ENCODE assay signal across 11 cellular contexts in genomic region chr4:107685740-107686139, GRCh38. TPM values are rescaled to one million over a fixed set of nuclear protein-coding genes. Genes with fewer than 3 reads are reported as not detected.
DNase-seq lines count a peak whose midpoint lies in the region; ATAC-seq and TF ChIP-seq lines count a peak whose summit lies in the region.
"Had no signal": no experiment of that assay in that cellular context is flagged by ENCODE, and none has a peak within 500 bp of the region (broad histone marks: within the 10 kb centered on the region; RNA-seq: fewer than 3 reads in every experiment).

No MANE protein-coding gene starts in this region.

- no peak overlapping the region for H3K4me3 ChIP-seq in HCT116 (replicated peaks in 1 of 2; ENCODE audit: low read depth in 1 of 2, low read length in 2 of 2)
- no peak overlapping the region for H3K4me3 ChIP-seq in HUES64 (ENCODE audit: low read length)
- no peak overlapping the region for H3K4me3 ChIP-seq in smooth muscle cell
- H3K4me3 ChIP-seq in gastroesophageal sphincter, result no peak overlapping the region
- H3K4me3 ChIP-seq: A549 had no signal

- H3K79me2 ChIP-seq in HCT116 (ENCODE audit: insufficient read depth, low read length) (no peaks in the 10 kb centered on the region; the same call in 1 of the 2 replicates), smooth muscle cell (ENCODE audit: low read depth) (peaks cover 88% of the 10 kb centered on the region)

- no peaks in the 10 kb centered on the region for H3K9me2 ChIP-seq in HCT116 (ENCODE audit: insufficient read depth)

- H3K4me3 Mint-ChIP-seq in endothelial cell (ENCODE audit: unreplicated experiment), result peak overlapping the region; percentile 0
- no peak overlapping the region for H3K4me3 Mint-ChIP-seq in CD4-positive, alpha-beta T cell

- H3K27me3 ChIP-seq in HCT116 (ENCODE audit: insufficient read depth, low read length) (no peaks in the 10 kb centered on the region), HUES64 (ENCODE audit: insufficient read depth, low read length) (no peaks in the 10 kb centered on the region), smooth muscle cell (ENCODE audit: low read depth) (no peaks in the 10 kb centered on the region), gastroesophageal sphincter (no peaks in the 10 kb centered on the region)
- no peaks in the 10 kb centered on the region for H3K27me3 ChIP-seq in CD4-positive, alpha-beta T cell (ENCODE audit: control insufficient read depth, insufficient read depth, low read length)
- H3K27me3 ChIP-seq: BE2C had no signal

- no peak for TF ChIP-seq EP300 in gastroesophageal sphincter (IDR thresholded peaks at IDR 0.05)

- H3K4me1 Mint-ChIP-seq in endothelial cell (ENCODE audit: unreplicated experiment), result peaks cover 17% of the 10 kb centered on the region
- H3K4me1 Mint-ChIP-seq in CD4-positive, alpha-beta T cell (ENCODE audit: low read depth), result no peaks in the 10 kb centered on the region

- H3K27ac ChIP-seq in HCT116 (ENCODE audit: low read depth, low read length) (no peak overlapping the region), HUES64 (ENCODE audit: low read depth, low read length) (peak overlapping the region; percentile 72; the same call in 1 of the 2 replicates), smooth muscle cell (ENCODE audit: low read depth) (peak overlapping the region; percentile 37), gastroesophageal sphincter (no peak overlapping the region)
- no peak overlapping the region for H3K27ac ChIP-seq in CD4-positive, alpha-beta T cell (ENCODE audit: low read depth, low read length)

- ATAC-seq in HCT116 (peak; percentile 39; the same call in 1 of the 2 replicates), gastroesophageal sphincter (no peak), GM18870 (IDR thresholded peaks at IDR 0.05; ENCODE audit: unreplicated experiment) (no peak)
- ATAC-seq in CD4-positive, alpha-beta T cell (ENCODE audit: poor library complexity), result no peak
- ATAC-seq: A549 had no signal

- H3K27ac Mint-ChIP-seq in endothelial cell (ENCODE audit: unreplicated experiment), result no peak overlapping the region
- H3K27ac Mint-ChIP-seq in CD4-positive, alpha-beta T cell, result no peak overlapping the region

- TF ChIP-seq CTCF in HCT116 (IDR thresholded peaks at IDR 0.05 in 2 of 3, conservative IDR thresholded peaks at IDR 0.05 in 1 of 3; ENCODE audit: borderline replicate concordance in 1 of 3, insufficient read depth in 1 of 3, low read depth in 2 of 3, low read length in 2 of 3), result no peak
- no peak for TF ChIP-seq CTCF in endothelial cell (IDR thresholded peaks at IDR 0.05; ENCODE audit: unreplicated experiment)
- no peak for TF ChIP-seq CTCF in smooth muscle cell (IDR thresholded peaks at IDR 0.05; ENCODE audit: borderline replicate concordance, insufficient read depth, poor library complexity, severe bottlenecking)
- TF ChIP-seq CTCF in gastroesophageal sphincter (IDR thresholded peaks at IDR 0.05), result no peak
- no peak for TF ChIP-seq CTCF in CD4-positive, alpha-beta T cell (IDR thresholded peaks at IDR 0.05)

- no peaks in the 10 kb centered on the region for H3K27me3 Mint-ChIP-seq in endothelial cell (ENCODE audit: unreplicated experiment)
- H3K27me3 Mint-ChIP-seq in CD4-positive, alpha-beta T cell, result no peaks in the 10 kb centered on the region

- peak; percentile 22 for DNase-seq in HCT116 (ENCODE audit: low read depth, low spot score)
- no peak for DNase-seq in endothelial cell (ENCODE audit: low spot score)
- DNase-seq in smooth muscle cell (lab: John Stamatoyannopoulos, UW; ENCODE audit: unreplicated experiment), result no peak
- DNase-seq in CD4-positive, alpha-beta T cell, result no peak
- DNase-seq: BE2C, DMS53, GF-D8 had no signal

- H3K9me3 Mint-ChIP-seq in endothelial cell (ENCODE audit: unreplicated experiment), result no peaks in the 10 kb centered on the region
- no peaks in the 10 kb centered on the region for H3K9me3 Mint-ChIP-seq in CD4-positive, alpha-beta T cell

- TF ChIP-seq RAD21 in HCT116 (IDR thresholded peaks at IDR 0.05; ENCODE audit: low read depth), result no peak

- TF ChIP-seq POLR2A in HCT116 (IDR thresholded peaks at IDR 0.05; ENCODE audit: borderline replicate concordance, extremely low read depth, insufficient read depth, insufficient read length) (no peak), gastroesophageal sphincter (IDR thresholded peaks at IDR 0.05) (no peak)

- CTCF ChIA-PET in HCT116 (lab: Charles Lee), result no interaction called here
- CTCF ChIA-PET in CD4-positive, alpha-beta T cell (lab: Charles Lee), result no interaction called here

- H2AFZ ChIP-seq in HCT116 (ENCODE audit: low read depth, low read length, poor library complexity, severe bottlenecking) (no peak overlapping the region), smooth muscle cell (ENCODE audit: low read depth) (no peak overlapping the region)

- WGBS in HUES64, result 54% methylated on average over 1 of the region's 1 CpG
- WGBS in smooth muscle cell (ENCODE audit: low lambda C conversion rate), result 67% methylated on average over 1 of the region's 1 CpG
- 53 to 100% methylated on average over 1 of the region's 1 CpG for WGBS in gastroesophageal sphincter (ENCODE audit: low coverage in 1 of 2), 2 donors

- no peaks in the 10 kb centered on the region for H4K20me1 ChIP-seq in HCT116 (ENCODE audit: insufficient read depth)
- H4K20me1 ChIP-seq in smooth muscle cell (ENCODE audit: low read depth), result peaks cover 60% of the 10 kb centered on the region

- no peaks in the 10 kb centered on the region for H3K9me3 ChIP-seq in HCT116 (ENCODE audit: control insufficient read depth in 1 of 2, insufficient read depth in 1 of 2, low read depth in 1 of 2, low read length in 2 of 2)
- no peaks in the 10 kb centered on the region for H3K9me3 ChIP-seq in HUES64 (ENCODE audit: insufficient read depth, low read depth, low read length)
- H3K9me3 ChIP-seq in smooth muscle cell (replicated peaks; ENCODE audit: low read depth), result no peaks in the 10 kb centered on the region
- no peaks in the 10 kb centered on the region for H3K9me3 ChIP-seq in gastroesophageal sphincter
- H3K9me3 ChIP-seq in CD4-positive, alpha-beta T cell (ENCODE audit: control insufficient read depth, low read length), result no peaks in the 10 kb centered on the region
- H3K9me3 ChIP-seq: A549, BE2C had no signal

- no peak overlapping the region for H3K9ac ChIP-seq in HCT116 (ENCODE audit: low read length)
- H3K9ac ChIP-seq in HUES64 (ENCODE audit: low read depth, low read length), result no peak overlapping the region
- H3K9ac ChIP-seq in smooth muscle cell (ENCODE audit: low read depth), result no peak overlapping the region

- H3K4me2 ChIP-seq in HCT116 (ENCODE audit: low read length) (peak overlapping the region; percentile 22), smooth muscle cell (no peak overlapping the region)
- H3K4me2 ChIP-seq: A549 had no signal

- 0 out of 4 replicates have a peak, but pooled peaks cover 0 to 6% of the 10 kb centered on the region in 2 experiments for H3K36me3 ChIP-seq in HCT116 (ENCODE audit: control insufficient read depth in 1 of 2, insufficient read depth in 2 of 2, low read length in 2 of 2)
- peaks cover 35% of the 10 kb centered on the region for H3K36me3 ChIP-seq in HUES64 (ENCODE audit: insufficient read depth, low read length)
- peaks cover 4% of the 10 kb centered on the region for H3K36me3 ChIP-seq in smooth muscle cell (ENCODE audit: low read depth)
- H3K36me3 ChIP-seq in gastroesophageal sphincter, result peaks cover 0 to 47% of the 10 kb centered on the region in 2 donors
- H3K36me3 ChIP-seq: BE2C had no signal

- POLR2A ChIA-PET in HCT116 (lab: Charles Lee), result no interaction called here
- POLR2A ChIA-PET in CD4-positive, alpha-beta T cell (lab: Charles Lee), result no interaction called here

- intact Hi-C loops in HCT116 (cut with micrococcal nuclease), result no loop called here
- intact Hi-C loops in CD4-positive, alpha-beta T cell (cut with DNase I, micrococcal nuclease), result no loop called here

- BruUV-seq in HCT116 (replicated peaks; lab: Mats Ljungman, UMichigan), result no TSS peak

- H3K4me1 ChIP-seq in HCT116 (ENCODE audit: control insufficient read depth in 1 of 2, insufficient read depth in 2 of 2, low read length in 2 of 2) (peaks cover 8 to 22% of the 10 kb centered on the region in 2 experiments), HUES64 (ENCODE audit: insufficient read depth, low read length) (peaks cover 13% of the 10 kb centered on the region), smooth muscle cell (ENCODE audit: low read depth) (no peaks in the 10 kb centered on the region), gastroesophageal sphincter (no peaks in the 10 kb centered on the region)
- H3K4me1 ChIP-seq: BE2C had no signal

- peaks cover 35% of the 10 kb centered on the region for H3K36me3 Mint-ChIP-seq in endothelial cell (ENCODE audit: low read depth, unreplicated experiment)
- peaks cover 59% of the 10 kb centered on the region for H3K36me3 Mint-ChIP-seq in CD4-positive, alpha-beta T cell (ENCODE audit: low read depth)

- RAD21 ChIA-PET in HCT116 (lab: Charles Lee; ENCODE audit: low non-redundant PET in 1 of 2, low total read pairs in 2 of 2, uncharacterized antibody in 2 of 2, unreplicated experiment in 2 of 2), result no interaction called here

- peaks cover 14% of the 10 kb centered on the region for H3F3A ChIP-seq in smooth muscle cell (ENCODE audit: low read depth)

TF ChIP-seq in HCT116, 20 proteins besides CTCF, POLR2A, EP300 and RAD21 (continues in another document):
- TF ChIP-seq SRF (IDR thresholded peaks at IDR 0.05; ENCODE audit: low read depth) (no peak), POLR2AphosphoS5 (IDR thresholded peaks at IDR 0.05; ENCODE audit: low read depth, low read length) (no peak), TCF7L2 (IDR thresholded peaks at IDR 0.05; ENCODE audit: borderline replicate concordance, extremely low read depth, insufficient read depth, insufficient read length) (no peak), FOSL1 (IDR thresholded peaks at IDR 0.05; ENCODE audit: low read depth) (peak; percentile 34; the same call in 1 of the 2 replicates), JUND (IDR thresholded peaks at IDR 0.05) (0 out of 2 replicates have a peak, but pooled peaks have one; percentile 10)

RNA-seq across cellular contexts. Expression of gene PAPSS1, which starts 34.3 kb away (rescaled TPM):
- total RNA-seq in HCT116 (2021; ENCODE audit: unreplicated experiment), result 59.0 TPM
- 43.4 and 51.9 TPM in 2 replicates for polyA plus RNA-seq in HCT116 (2012)
- 70.5 TPM for polyA plus RNA-seq in HUES64 (2013, experiment 1 of 2)
- 81.6 TPM for polyA plus RNA-seq in HUES64 (2013, experiment 2 of 2)
- 450 TPM for total RNA-seq in endothelial cell (ENCODE audit: unreplicated experiment)
- 188 and 206 TPM in 2 replicates for total RNA-seq in smooth muscle cell
- polyA plus RNA-seq in smooth muscle cell, result 141 and 198 TPM in 2 replicates
- total RNA-seq in gastroesophageal sphincter, result 10 to 100 TPM; 21.9 to 36.2 (median 25.3) TPM
- total RNA-seq in CD4-positive, alpha-beta T cell, result 1 to 10 TPM; 5.6 to 6.6 TPM

Comparison
In these comparisons a context has a peak if more than half of its experiments do, and no peak if none do; other contexts are left out.
1. H3K27ac ChIP-seq: peak in HUES64 (single experiment) and smooth muscle cell (single experiment); none in HCT116 (single experiment), gastroesophageal sphincter (0 of 4) and CD4-positive, alpha-beta T cell (single experiment).